Comparison of ENCODE assay signal across 8 cellular contexts in genomic region chr15:71532994-71533393, GRCh38.
DNase-seq lines count a peak whose midpoint lies in the region; ATAC-seq, FAIRE-seq and TF ChIP-seq lines count a peak whose summit lies in the region.

No MANE protein-coding gene starts in this region.

- H3K27me3 ChIP-seq in iPS DF 6.9 (ENCODE audit: control insufficient read depth, insufficient read depth, low read length) = no peaks in the 10 kb centered on the region

- peak; percentile 68 for FAIRE-seq in D721Med (lab: Jason Lieb, UNC)

- no peak overlapping the region for H3K27ac ChIP-seq in iPS DF 6.9 (ENCODE audit: low read length)

- H3K36me3 ChIP-seq in iPS DF 6.9 (ENCODE audit: control insufficient read depth, insufficient read depth, low read length) = no peaks in the 10 kb centered on the region

- DNase-seq in D721Med (ENCODE audit: insufficient read length, low spot score) (no peak), HS-5 (ENCODE audit: low read depth) (peak; percentile 9), SKM-1 treated with dmso at 0.1 percent for 144 hours (lab: John Stamatoyannopoulos, UW; ENCODE audit: unreplicated experiment) (peak; percentile 19), iPS DF 6.9 (ENCODE audit: low read depth, low spot score) (peak; percentile 35), islet precursor cell (no peak)
- DNase-seq in stimulated activated CD4-positive, alpha-beta T cell treated with anti-CD3 and anti-CD28 coated beads, Interleukin-15, amount 100 ng/mL, for 24 hours = no peak

- no peaks in the 10 kb centered on the region for H3K4me1 ChIP-seq in iPS DF 6.9 (ENCODE audit: control insufficient read depth, insufficient read depth, low read length)

- no peak overlapping the region for H3K4me3 ChIP-seq in iPS DF 6.9 (ENCODE audit: low read length)

- no peaks in the 10 kb centered on the region for H3K9me3 ChIP-seq in iPS DF 6.9 (ENCODE audit: control insufficient read depth, insufficient read depth, low read length)

- TF ChIP-seq CTCF in D721Med (IDR thresholded peaks at IDR 0.05; ENCODE audit: insufficient read depth, missing control alignments) = peak; percentile 45

- no peak for ATAC-seq in HG03439 (IDR thresholded peaks at IDR 0.05; ENCODE audit: unreplicated experiment)
- no peak for ATAC-seq in GM18861 (IDR thresholded peaks at IDR 0.05; ENCODE audit: unreplicated experiment)

- WGBS in iPS DF 6.9 (ENCODE audit: insufficient coverage, insufficient read length) = no CpG with 5 or more reads among the region's 6 CpGs

Comparison
In these comparisons a context has a peak if more than half of its experiments do, and no peak if none do; other contexts are left out.
1. DNase-seq: peak in HS-5 (single experiment), SKM-1 treated with dmso at 0.1 percent for 144 hours (single experiment) and iPS DF 6.9 (single experiment); none in D721Med (single experiment), stimulated activated CD4-positive, alpha-beta T cell treated with anti-CD3 and anti-CD28 coated beads, Interleukin-15, amount 100 ng/mL, for 24 hours (single experiment) and islet precursor cell (single experiment).